Comparison of ENCODE assay signal across 1 cellular context in genomic region chr19:36120092-36120983, GRCh38.
TF ChIP-seq lines count a peak whose summit lies in the region.

No MANE protein-coding gene starts in this region.

TF ChIP-seq in SK-N-SH, 30 proteins besides CTCF, POLR2A, EP300 and RAD21 (continued from another document):
- TF ChIP-seq, protein P1, sequence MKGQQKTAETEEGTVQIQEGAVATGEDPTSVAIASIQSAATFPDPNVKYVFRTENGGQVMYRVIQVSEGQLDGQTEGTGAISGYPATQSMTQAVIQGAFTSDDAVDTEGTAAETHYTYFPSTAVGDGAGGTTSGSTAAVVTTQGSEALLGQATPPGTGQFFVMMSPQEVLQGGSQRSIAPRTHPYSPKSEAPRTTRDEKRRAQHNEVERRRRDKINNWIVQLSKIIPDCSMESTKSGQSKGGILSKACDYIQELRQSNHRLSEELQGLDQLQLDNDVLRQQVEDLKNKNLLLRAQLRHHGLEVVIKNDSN (IDR thresholded peaks at IDR 0.05; ENCODE audit: borderline replicate concordance, low read depth), result no peak
- TF ChIP-seq MEF2A (IDR thresholded peaks at IDR 0.05; ENCODE audit: borderline replicate concordance, low read depth) (no peak), GABPA (IDR thresholded peaks at IDR 0.05; ENCODE audit: low read depth) (no peak), TCF12 (IDR thresholded peaks at IDR 0.05) (no peak), NRF1 (IDR thresholded peaks at IDR 0.05; ENCODE audit: low read depth, low read length) (no peak), TAF1 (IDR thresholded peaks at IDR 0.05; ENCODE audit: borderline replicate concordance, low read depth, low read length) (no peak), CHD2 (IDR thresholded peaks at IDR 0.05; ENCODE audit: low read length, partially characterized antibody) (no peak), EZH2phosphoT487 (IDR thresholded peaks at IDR 0.05; ENCODE audit: borderline replicate concordance, low read depth) (no peak), RXRA (IDR thresholded peaks at IDR 0.05; ENCODE audit: borderline replicate concordance, low read depth) (no peak)
- TF ChIP-seq, protein P2, sequence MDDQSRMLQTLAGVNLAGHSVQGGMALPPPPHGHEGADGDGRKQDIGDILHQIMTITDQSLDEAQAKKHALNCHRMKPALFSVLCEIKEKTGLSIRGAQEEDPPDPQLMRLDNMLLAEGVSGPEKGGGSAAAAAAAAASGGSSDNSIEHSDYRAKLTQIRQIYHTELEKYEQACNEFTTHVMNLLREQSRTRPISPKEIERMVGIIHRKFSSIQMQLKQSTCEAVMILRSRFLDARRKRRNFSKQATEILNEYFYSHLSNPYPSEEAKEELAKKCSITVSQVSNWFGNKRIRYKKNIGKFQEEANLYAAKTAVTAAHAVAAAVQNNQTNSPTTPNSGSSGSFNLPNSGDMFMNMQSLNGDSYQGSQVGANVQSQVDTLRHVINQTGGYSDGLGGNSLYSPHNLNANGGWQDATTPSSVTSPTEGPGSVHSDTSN (IDR thresholded peaks at IDR 0.05), result no peak
